16 cellular contexts compared by ENCODE assay signal in the genomic region with DNA sequence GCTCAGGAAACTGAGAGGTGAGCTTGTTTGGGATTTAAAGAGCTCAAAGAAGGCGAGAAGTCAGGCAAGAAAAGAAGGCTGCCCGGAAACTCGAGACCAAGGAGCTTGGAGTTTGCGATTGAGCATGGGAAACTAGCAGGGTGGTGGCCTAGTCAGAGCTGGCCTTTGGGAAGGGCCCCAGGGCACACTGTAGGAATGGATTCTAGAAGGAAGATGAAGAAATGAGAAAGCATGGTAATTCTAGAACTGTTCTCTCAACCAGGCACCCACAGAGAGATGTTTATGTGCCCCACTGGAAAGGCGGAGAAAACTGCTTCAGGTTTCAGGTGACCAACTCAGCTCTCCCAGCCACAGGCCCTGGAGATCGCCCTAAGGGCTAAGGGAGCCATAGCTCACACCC.
"Had no signal": no experiment of that assay in that cellular context is flagged by ENCODE, and none has a peak within 500 bp of the region (broad histone marks: within the 10 kb centered on the region; RNA-seq: fewer than 3 reads in every experiment).

No MANE protein-coding gene starts in this region.

- H3K27ac Mint-ChIP-seq: activated CD4-positive, alpha-beta T cell treated with anti-CD3 and anti-CD28 coated beads, Interleukin-2, amount 10 ng/mL, durations not matched to agents 24 days and 14 days; activated naive CD8-positive, alpha-beta T cell treated with anti-CD3 and anti-CD28 coated beads, Interleukin-2, amount 50 U/mL, for 24 hours; neural progenitor cell had no signal

- H3K4me3 Mint-ChIP-seq: activated CD4-positive, alpha-beta T cell treated with anti-CD3 and anti-CD28 coated beads, Interleukin-2, amount 10 ng/mL, durations not matched to agents 24 days and 14 days; activated naive CD8-positive, alpha-beta T cell treated with anti-CD3 and anti-CD28 coated beads, Interleukin-2, amount 50 U/mL, for 24 hours; mesothelial cell of epicardium; neural progenitor cell had no signal

- H3K27ac ChIP-seq: hepatocyte, neural progenitor cell, ovary, tibial nerve, vagina had no signal

- DNase-seq: activated CD4-positive, alpha-beta T cell treated with anti-CD3 and anti-CD28 coated beads, Interleukin-2, amount 10 ng/mL, durations not matched to agents 24 days and 14 days; activated CD4-positive, CD25-positive, alpha-beta regulatory T cell; activated CD8-positive, alpha-beta memory T cell treated with anti-CD3 and anti-CD28 coated beads for 24 hours; activated naive CD4-positive, alpha-beta T cell treated with Interleukin-2 at 50 U/mL for 16 hours; activated naive CD8-positive, alpha-beta T cell treated with anti-CD3 and anti-CD28 coated beads, Interleukin-2, amount 50 U/mL, for 24 hours; aorta; dermis blood vessel endothelial cell; ovary; stimulated activated naive CD4-positive, alpha-beta T cell; substantia nigra; SW 1271 had no signal

- ATAC-seq: activated naive CD8-positive, alpha-beta T cell treated with anti-CD3 and anti-CD28 coated beads, Interleukin-2, amount 50 U/mL, for 24 hours had no signal

- H3K9me3 Mint-ChIP-seq: activated CD4-positive, alpha-beta T cell treated with anti-CD3 and anti-CD28 coated beads, Interleukin-2, amount 10 ng/mL, durations not matched to agents 24 days and 14 days; activated naive CD8-positive, alpha-beta T cell treated with anti-CD3 and anti-CD28 coated beads, Interleukin-2, amount 50 U/mL, for 24 hours; mesothelial cell of epicardium; neural progenitor cell had no signal

- H3K27me3 Mint-ChIP-seq: activated CD4-positive, alpha-beta T cell treated with anti-CD3 and anti-CD28 coated beads, Interleukin-2, amount 10 ng/mL, durations not matched to agents 24 days and 14 days; activated naive CD8-positive, alpha-beta T cell treated with anti-CD3 and anti-CD28 coated beads, Interleukin-2, amount 50 U/mL, for 24 hours had no signal
